6 cellular contexts compared by ENCODE assay signal in genomic region chr2:140362361-140362760, GRCh38.
"Had no signal": no experiment of that assay in that cellular context is flagged by ENCODE, and none has a peak within 500 bp of the region (broad histone marks: within the 10 kb centered on the region; RNA-seq: fewer than 3 reads in every experiment).

No MANE protein-coding gene starts in this region.

- H3K4me3 ChIP-seq: K562 had no signal

- DNase-seq: IMR-90, KBM-7, KG1 had no signal

- ATAC-seq: HepG2, K562 had no signal

- H3K27ac ChIP-seq: HL-60 had no signal
